In genomic region chr3:15636028-15636709, GRCh38 we compare ENCODE assay signal across 8 cellular contexts. TPM values are rescaled to one million over a fixed set of nuclear protein-coding genes. Genes with fewer than 3 reads are reported as not detected.
DNase-seq lines count a peak whose midpoint lies in the region; ATAC-seq, FAIRE-seq and TF ChIP-seq lines count a peak whose summit lies in the region.

No MANE protein-coding gene starts in this region.

- H3K4me3 ChIP-seq in PC-3 (ENCODE audit: low read length) (peak overlapping the region; percentile 53), bronchial epithelial cell (ENCODE audit: low read depth, low read length) (no peak overlapping the region), mucosa of stomach (ENCODE audit: low read length) (no peak overlapping the region), mesendoderm (ENCODE audit: low read length) (no peak overlapping the region)

- no peak overlapping the region for H2BK5ac ChIP-seq in mesendoderm (ENCODE audit: low read length)

- WGBS in mesendoderm (ENCODE audit: extremely low coverage, insufficient coverage, low lambda C conversion rate) = no CpG with 5 or more reads among the region's 14 CpGs

- DNase-seq in AG08395 (ENCODE audit: low spot score) (peak; percentile 88), PC-3 (peak; percentile 93), bronchial epithelial cell (ENCODE audit: low read depth) (peak; percentile 54), glutamatergic neuron (no peak), mesenteric fat pad (ENCODE audit: low spot score) (no peak), mesendoderm (no peak)

- no peak overlapping the region for H3K56ac ChIP-seq in mesendoderm (ENCODE audit: low read length)

- peaks cover 2% of the 10 kb centered on the region for H3K27me3 Mint-ChIP-seq in glutamatergic neuron (ENCODE audit: unreplicated experiment)

- no peaks in the 10 kb centered on the region for H3K79me2 ChIP-seq in PC-3 (ENCODE audit: low read length)
- H3K79me2 ChIP-seq in mesendoderm (ENCODE audit: control insufficient read depth, insufficient read depth, low read length) = no peaks in the 10 kb centered on the region

- no peak overlapping the region for H3K23ac ChIP-seq in mesendoderm (ENCODE audit: low read length)

- no peak overlapping the region for H4K5ac ChIP-seq in mesendoderm (ENCODE audit: low read length)

- FAIRE-seq in bronchial epithelial cell (lab: Jason Lieb, UNC) = no peak

- ATAC-seq in GM19455 (IDR thresholded peaks at IDR 0.05; ENCODE audit: unreplicated experiment) (peak; percentile 72), PC-3 (peak; percentile 67)

- H3K36me3 ChIP-seq in PC-3 (ENCODE audit: low read depth, low read length) = no peaks in the 10 kb centered on the region
- H3K36me3 ChIP-seq in bronchial epithelial cell (ENCODE audit: control insufficient read depth, insufficient read depth, low read length) = no peaks in the 10 kb centered on the region
- H3K36me3 ChIP-seq in mucosa of stomach (ENCODE audit: control insufficient read depth, insufficient read depth, low read length) = no peaks in the 10 kb centered on the region
- no peaks in the 10 kb centered on the region for H3K36me3 ChIP-seq in mesendoderm (ENCODE audit: control insufficient read depth, insufficient read depth, low read length)

- H3K27ac ChIP-seq in PC-3 (ENCODE audit: low read length) (peak overlapping the region; percentile 97), mesendoderm (ENCODE audit: low read depth, low read length) (no peak overlapping the region)

- H4K8ac ChIP-seq in mesendoderm (ENCODE audit: low read depth, low read length) = no peak overlapping the region

- no peaks in the 10 kb centered on the region for H4K20me1 ChIP-seq in PC-3 (ENCODE audit: low read length)

- POLR2A ChIA-PET in PC-3 (lab: Charles Lee; ENCODE audit: unreplicated experiment) = interaction anchor here (0.6 kb wide), 2 partner anchors 153 to 567 kb away, joined by 3 to 5 read pairs; no protein-coding TSS in a partner anchor

- H2BK15ac ChIP-seq in mesendoderm (replicated peaks; ENCODE audit: low read depth) = no peak overlapping the region

- H3K27ac Mint-ChIP-seq in glutamatergic neuron (ENCODE audit: unreplicated experiment) = no peak overlapping the region

- H3K4ac ChIP-seq in mesendoderm (ENCODE audit: low read depth, low read length) = no peak overlapping the region

- peaks cover 72% of the 10 kb centered on the region for H3K4me1 ChIP-seq in PC-3 (ENCODE audit: insufficient read depth, low read length)
- H3K4me1 ChIP-seq in mucosa of stomach (ENCODE audit: control insufficient read depth, insufficient read depth, low read length) = peaks cover 12% of the 10 kb centered on the region
- no peaks in the 10 kb centered on the region for H3K4me1 ChIP-seq in mesendoderm (ENCODE audit: control insufficient read depth, low read depth, low read length)

- TF ChIP-seq CTCF in PC-3 (conservative IDR thresholded peaks at IDR 0.05; ENCODE audit: low read depth, low read length) = no peak
- no peak for TF ChIP-seq CTCF in bronchial epithelial cell (IDR thresholded peaks at IDR 0.05; ENCODE audit: insufficient read depth, low read length, severe bottlenecking)
- TF ChIP-seq CTCF in glutamatergic neuron (IDR thresholded peaks at IDR 0.05; ENCODE audit: partially characterized antibody, unreplicated experiment) = no peak

- no peak overlapping the region for H3K4me3 Mint-ChIP-seq in glutamatergic neuron (ENCODE audit: unreplicated experiment)

- H3K9ac ChIP-seq in PC-3 (ENCODE audit: low read length) = peak overlapping the region; percentile 73
- H3K9ac ChIP-seq in mucosa of stomach (ENCODE audit: low read length) = peak overlapping the region; percentile 24
- no peak overlapping the region for H3K9ac ChIP-seq in mesendoderm (ENCODE audit: low read length)

- no peaks in the 10 kb centered on the region for H3K9me2 ChIP-seq in PC-3 (replicated peaks; ENCODE audit: low read length)

- no peaks in the 10 kb centered on the region for H3K27me3 ChIP-seq in PC-3 (ENCODE audit: low read length)
- H3K27me3 ChIP-seq in bronchial epithelial cell (ENCODE audit: control insufficient read depth, insufficient read depth, low read length) = no peaks in the 10 kb centered on the region
- no peaks in the 10 kb centered on the region for H3K27me3 ChIP-seq in mucosa of stomach (ENCODE audit: control insufficient read depth, insufficient read depth, low read length)
- H3K27me3 ChIP-seq in mesendoderm (ENCODE audit: insufficient read depth, low read length, poor library complexity) = no peaks in the 10 kb centered on the region

- peaks cover 5% of the 10 kb centered on the region for H3K4me1 Mint-ChIP-seq in glutamatergic neuron (ENCODE audit: low read depth, unreplicated experiment)

- H3K18ac ChIP-seq in mesendoderm (ENCODE audit: low read length) = no peak overlapping the region

- peaks cover 6% of the 10 kb centered on the region for H3K36me3 Mint-ChIP-seq in glutamatergic neuron (ENCODE audit: unreplicated experiment)

- no peaks in the 10 kb centered on the region for H3K9me3 ChIP-seq in PC-3 (ENCODE audit: low read length)
- H3K9me3 ChIP-seq in mucosa of stomach (ENCODE audit: control insufficient read depth, low read length) = no peaks in the 10 kb centered on the region

- BruUV-seq in PC-3 (replicated peaks; lab: Mats Ljungman, UMichigan) = no TSS peak

- peaks cover 14% of the 10 kb centered on the region for H3F3A ChIP-seq in PC-3 (ENCODE audit: low read length, unreplicated experiment)

- H3K79me1 ChIP-seq in mesendoderm (ENCODE audit: low read length) = no peaks in the 10 kb centered on the region

- H2AK5ac ChIP-seq in mesendoderm (ENCODE audit: low read length) = no peak overlapping the region

- no peaks in the 10 kb centered on the region for H3K9me3 Mint-ChIP-seq in glutamatergic neuron (ENCODE audit: unreplicated experiment)

- CTCF ChIA-PET in PC-3 (lab: Charles Lee) = no interaction called here

- peak overlapping the region; percentile 89 for H2AFZ ChIP-seq in PC-3 (ENCODE audit: low read length)

- H3K4me2 ChIP-seq in PC-3 (ENCODE audit: low read length) (peak overlapping the region; percentile 83), mesendoderm (ENCODE audit: low read length) (no peak overlapping the region)

- intact Hi-C loops in PC-3 (cut with micrococcal nuclease) = loop anchor here (1.0 to 10.0 kb wide), 2 partner anchors 10 to 609 kb away; no protein-coding TSS in a partner anchor

- no peak overlapping the region for H2BK120ac ChIP-seq in mesendoderm (ENCODE audit: low read depth, low read length)

RNA-seq across cellular contexts. Expression of gene BTD, which starts 34.6 kb away (rescaled TPM):
- 11.7 and 17.1 TPM in 2 replicates for total RNA-seq in PC-3 (2014; rRNA removed)
- total RNA-seq in bronchial epithelial cell = 9.3 and 9.7 TPM in 2 replicates
- total RNA-seq in glutamatergic neuron (ENCODE audit: unreplicated experiment) = 12.7 TPM
- 36.8 TPM for total RNA-seq in mesenteric fat pad
- 15.7 TPM for polyA plus RNA-seq in mesendoderm (2013, experiment 1 of 2)
- 15.1 TPM for polyA plus RNA-seq in mesendoderm (2013, experiment 2 of 2)

RNA-seq across cellular contexts. Expression of gene HACL1, which starts 34.8 kb away (rescaled TPM):
- total RNA-seq in PC-3 (2014; rRNA removed) = 20.3 and 25.5 TPM in 2 replicates
- total RNA-seq in bronchial epithelial cell = 15.7 and 25.0 TPM in 2 replicates
- 19.0 TPM for total RNA-seq in glutamatergic neuron (ENCODE audit: unreplicated experiment)
- total RNA-seq in mesenteric fat pad = 20.7 TPM
- 28.8 TPM for polyA plus RNA-seq in mesendoderm (2013, experiment 1 of 2)
- 27.7 TPM for polyA plus RNA-seq in mesendoderm (2013, experiment 2 of 2)

Comparison
In these comparisons a context has a peak if more than half of its experiments do, and no peak if none do; other contexts are left out.
1. DNase-seq: peak in AG08395 (single experiment), PC-3 (single experiment) and bronchial epithelial cell (single experiment); none in glutamatergic neuron (single experiment), mesenteric fat pad (single experiment) and mesendoderm (single experiment).